In genomic region chr15:66851226-66852063, GRCh38 we compare ENCODE assay signal across 8 cellular contexts.
A peak's percentile ranks its signal among the peaks of the same experiment; 100 is the strongest.
DNase-seq lines count a peak whose midpoint lies in the region; ATAC-seq lines count a peak whose summit lies in the region.

No MANE protein-coding gene starts in this region.

- H4K8ac ChIP-seq in mesenchymal stem cell (ENCODE audit: low read length): peak overlapping the region; percentile 73

- H3K9me3 ChIP-seq in ES-I3 (ENCODE audit: control insufficient read depth, insufficient read depth, low read length) (no peaks in the 10 kb centered on the region), mesenchymal stem cell (ENCODE audit: control insufficient read depth, low read length) (no peaks in the 10 kb centered on the region)

- peak overlapping the region in 1 of 2 experiments; percentile 44 for H3K4me3 ChIP-seq in mesenchymal stem cell (ENCODE audit: insufficient read depth in 1 of 2, low read depth in 1 of 2, low read length in 2 of 2)

- H2AFZ ChIP-seq in mesenchymal stem cell (ENCODE audit: low read depth, low read length): no peak overlapping the region

- DNase-seq in NCI-H748 treated with DMSO at 0.1 percent for 48 hours (lab: John Stamatoyannopoulos, UW) (peak; percentile 45), ecto neural progenitor cell (ENCODE audit: low spot score) (peak; percentile 90), mesenchymal stem cell (peak; percentile 86)
- DNase-seq in activated CD4-positive, alpha-beta T cell treated with anti-CD3 and anti-CD28 coated beads, Interleukin-2, amount 50 U/mL, for 48 hours: peak; percentile 83
- peak; percentile 57 for DNase-seq in stimulated activated CD8-positive, alpha-beta memory T cell treated with anti-CD3 and anti-CD28 coated beads, Interleukin-12 subunit alpha, Interleukin-12 subunit beta, amount 100 ng/mL, for 1 hour (ENCODE audit: low read depth)

- H2BK5ac ChIP-seq in mesenchymal stem cell (ENCODE audit: low read depth, low read length, poor library complexity, severe bottlenecking): no peak overlapping the region

- peak overlapping the region; percentile 28 to 65 for H2BK12ac ChIP-seq in mesenchymal stem cell (ENCODE audit: low read length in 2 of 2)

- no peaks in the 10 kb centered on the region for H3K36me3 ChIP-seq in ES-I3 (ENCODE audit: insufficient read depth, low read length)
- peaks cover 3 to 28% of the 10 kb centered on the region in 2 experiments for H3K36me3 ChIP-seq in mesenchymal stem cell (ENCODE audit: control insufficient read depth in 1 of 2, insufficient read depth in 2 of 2, low read depth in 1 of 2, low read length in 2 of 2)

- H3K14ac ChIP-seq in mesenchymal stem cell (ENCODE audit: low read length in 2 of 2): no peak overlapping the region

- ATAC-seq in HG03045 (IDR thresholded peaks at IDR 0.05; ENCODE audit: unreplicated experiment): peak; percentile 76
- ATAC-seq in HG03108 (IDR thresholded peaks at IDR 0.05; ENCODE audit: unreplicated experiment): no peak

- peaks cover 15% of the 10 kb centered on the region for H3K79me1 ChIP-seq in mesenchymal stem cell (replicated peaks; ENCODE audit: low read length, poor library complexity, severe bottlenecking)

- H3K9ac ChIP-seq in ES-I3 (ENCODE audit: low read depth, low read length): peak overlapping the region; percentile 13; the same call in 1 of the 2 replicates
- H3K9ac ChIP-seq in mesenchymal stem cell (ENCODE audit: low read length): peak overlapping the region; percentile 81

- peaks cover 16% of the 10 kb centered on the region for H3K4me1 ChIP-seq in ES-I3 (ENCODE audit: insufficient read depth, low read length)
- peaks cover 13% of the 10 kb centered on the region for H3K4me1 ChIP-seq in mesenchymal stem cell (ENCODE audit: control insufficient read depth, insufficient read depth, low read depth, low read length)

- peak overlapping the region; percentile 41 for H3K4me2 ChIP-seq in mesenchymal stem cell (ENCODE audit: low read length, poor library complexity, severe bottlenecking)

- H3K4ac ChIP-seq in mesenchymal stem cell (ENCODE audit: low read depth in 1 of 2, low read length in 2 of 2): peak overlapping the region in 1 of 2 experiments; percentile 52

- 12% methylated on average over 25 of the region's 29 CpGs for WGBS in mesenchymal stem cell

- H4K91ac ChIP-seq in mesenchymal stem cell (ENCODE audit: low read length): peak overlapping the region; percentile 76

- no peaks in the 10 kb centered on the region for H3K27me3 ChIP-seq in mesenchymal stem cell (ENCODE audit: control insufficient read depth in 1 of 2, insufficient read depth in 1 of 2, low read length in 2 of 2)

- H3K27ac ChIP-seq in mesenchymal stem cell (ENCODE audit: low read length, poor library complexity, severe bottlenecking): no peak overlapping the region

- no peak overlapping the region for H2AK5ac ChIP-seq in mesenchymal stem cell (ENCODE audit: low read length, severe bottlenecking)

- no peak overlapping the region for H2BK120ac ChIP-seq in mesenchymal stem cell (ENCODE audit: low read depth, low read length)

- H2BK15ac ChIP-seq in mesenchymal stem cell (ENCODE audit: low read depth, poor library complexity, severe bottlenecking): no peak overlapping the region

- H3K18ac ChIP-seq in mesenchymal stem cell (ENCODE audit: low read depth in 1 of 2, low read length in 2 of 2): peak overlapping the region; percentile 59 to 93

- H3K23ac ChIP-seq in mesenchymal stem cell (ENCODE audit: low read length in 2 of 2): no peak overlapping the region
